Comparison of ENCODE assay signal across 26 cellular contexts in genomic region chr2:83221258-83221657, GRCh38.
DNase-seq lines count a peak whose midpoint lies in the region; TF ChIP-seq lines count a peak whose summit lies in the region.
"Had no signal": no experiment of that assay in that cellular context is flagged by ENCODE, and none has a peak within 500 bp of the region (broad histone marks: within the 10 kb centered on the region; RNA-seq: fewer than 3 reads in every experiment).

No MANE protein-coding gene starts in this region.

- H3K4me3 ChIP-seq in brain microvascular endothelial cell (ENCODE audit: low read depth, low read length), result no peak overlapping the region
- H3K4me3 ChIP-seq: dorsolateral prefrontal cortex, lower lobe of right lung, spleen, testis, vagina had no signal

- in situ Hi-C loops in brain microvascular endothelial cell (cut with HindIII; ENCODE audit: low pct_ligation_motif_present, low sequenced_read_pairs) (no loop called here), G401 (cut with HindIII; ENCODE audit: low sequenced_read_pairs) (no loop called here)

- H3K36me3 ChIP-seq in brain microvascular endothelial cell (replicated peaks), result no peaks in the 10 kb centered on the region
- H3K36me3 ChIP-seq: lower lobe of right lung, spleen, vagina had no signal

- no peak for TF ChIP-seq EP300 in Ishikawa (IDR thresholded peaks at IDR 0.05; ENCODE audit: borderline replicate concordance)

- no peak overlapping the region for H3K27ac ChIP-seq in brain microvascular endothelial cell
- H3K27ac ChIP-seq: dorsolateral prefrontal cortex, lower lobe of right lung, spleen, testis, vagina had no signal

- no peak for TF ChIP-seq RAD21 in Ishikawa (IDR thresholded peaks at IDR 0.05; ENCODE audit: low read depth)

- DNase-seq in ELR (ENCODE audit: low read depth) (peak; percentile 83), brain microvascular endothelial cell (peak; percentile 15), iris pigment epithelial cell (ENCODE audit: low read depth) (peak; percentile 8), nucleus accumbens (lab: John Stamatoyannopoulos, UW) (no peak), G401 (ENCODE audit: low spot score) (no peak), ureter (ENCODE audit: low spot score) (no peak)
- no peak for DNase-seq in activated CD8-positive, alpha-beta memory T cell treated with anti-CD3 and anti-CD28 coated beads for 24 hours
- DNase-seq: activated CD4-positive, alpha-beta T cell treated with anti-CD3 and anti-CD28 coated beads for 1 hour; activated CD8-positive, alpha-beta T cell treated with anti-CD3 and anti-CD28 coated beads, Interleukin-2, amount 10 ng/mL, durations not matched to agents 7 days and 5 days; activated naive CD4-positive, alpha-beta T cell treated with anti-CD3 and anti-CD28 coated beads for 36 hours; activated T-cell treated with anti-CD3 and anti-CD28 coated beads, Interleukin-2, amount 50 U/mL, for 4 hours; CD8-positive, alpha-beta memory T cell; dorsolateral prefrontal cortex; islet precursor cell; lower lobe of right lung; NCI-H1092 treated with DMSO at 0.1 percent for 48 hours; NCI-H2029; NCI-H2227 treated with DMSO at 0.1 percent for 48 hours; NCI-H774; SIG-M5; spleen; stimulated activated CD4-positive, alpha-beta T cell treated with anti-CD3 and anti-CD28 coated beads, Interleukin-4, amount 100 ng/mL, for 1 hour; stimulated activated naive CD4-positive, alpha-beta T cell; testis had no signal

- no peak for TF ChIP-seq CTCF in brain microvascular endothelial cell (IDR thresholded peaks at IDR 0.05; ENCODE audit: low read depth, low read length, missing control alignments)

- H3K27me3 ChIP-seq in brain microvascular endothelial cell (replicated peaks), result no peaks in the 10 kb centered on the region
- H3K27me3 ChIP-seq: spleen, testis, vagina had no signal

TF ChIP-seq in Ishikawa, 13 proteins besides CTCF, POLR2A, EP300 and RAD21:
- peak; percentile 85 for TF ChIP-seq CEBPB (IDR thresholded peaks at IDR 0.05)
- no peak for TF ChIP-seq MAX (IDR thresholded peaks at IDR 0.05)
TF ChIP-seq in Ishikawa: peak in this region for 1.

Comparison
In these comparisons a context has a peak if more than half of its experiments do, and no peak if none do; other contexts are left out.
1. DNase-seq: peak in ELR (single experiment), brain microvascular endothelial cell (single experiment) and iris pigment epithelial cell (single experiment); none in nucleus accumbens (0 of 56), G401 (single experiment), ureter (single experiment) and activated CD8-positive, alpha-beta memory T cell treated with anti-CD3 and anti-CD28 coated beads for 24 hours (single experiment).